1 cellular context compared by ENCODE assay signal in genomic region chr17:77088455-77089117, GRCh38.
TF ChIP-seq lines count a peak whose summit lies in the region.

No MANE protein-coding gene starts in this region.

TF ChIP-seq in K562, 482 proteins besides CTCF, POLR2A, EP300 and RAD21 (continued from another document and continues in another):
- TF ChIP-seq ARID4B (CRISPR knock-in tag; IDR thresholded peaks at IDR 0.05) (peak; percentile 84), ZNF384 (IDR thresholded peaks at IDR 0.05; ENCODE audit: low read depth, low read length) (peak; percentile 30; the same call in 1 of the 2 replicates), SAFB2 (IDR thresholded peaks at IDR 0.05; ENCODE audit: borderline replicate concordance, low read depth, low read length, severe bottlenecking) (no peak), FOXM1 (IDR thresholded peaks at IDR 0.05; ENCODE audit: low read depth) (peak; percentile 82), FOXM1 (CRISPR knock-in tag; IDR thresholded peaks at IDR 0.05; ENCODE audit: low read depth) (no peak; the same call in 1 of the 2 replicates), ZNF436 (CRISPR knock-in tag; IDR thresholded peaks at IDR 0.05) (no peak), SP1 (CRISPR knock-in tag; IDR thresholded peaks at IDR 0.05) (peak; percentile 84), ESRRA (IDR thresholded peaks at IDR 0.05; ENCODE audit: borderline replicate concordance, low read depth) (peak; percentile 69; the same call in 1 of the 2 replicates), TOE1 (IDR thresholded peaks at IDR 0.05; ENCODE audit: borderline replicate concordance) (peak; percentile 89), TOE1 (CRISPR knock-in tag; IDR thresholded peaks at IDR 0.05; ENCODE audit: borderline replicate concordance, low read depth) (no peak), RFX7 (CRISPR knock-in tag; IDR thresholded peaks at IDR 0.05) (no peak), HDAC2 (IDR thresholded peaks at IDR 0.05) (peak; percentile 72; the same call in 1 of the 2 replicates), CHD7 (IDR thresholded peaks at IDR 0.05; ENCODE audit: low read depth, low read length) (no peak), XRCC5 (IDR thresholded peaks at IDR 0.05; ENCODE audit: low read depth, low read length) (peak; percentile 80; the same call in 1 of the 2 replicates), KLF16 (IDR thresholded peaks at IDR 0.05) (0 out of 2 replicates have a peak, but pooled peaks have one; percentile 38), DIDO1 (tag; IDR thresholded peaks at IDR 0.05; ENCODE audit: low read depth) (0 out of 2 replicates have a peak, but pooled peaks have one; percentile 50), CBX8 (IDR thresholded peaks at IDR 0.05; ENCODE audit: borderline replicate concordance, extremely low read depth, low read depth, low read length, poor library complexity, severe bottlenecking) (no peak), ELF1 (tag; IDR thresholded peaks at IDR 0.05) (peak; percentile 96), ZFP36 (IDR thresholded peaks at IDR 0.05; ENCODE audit: low read depth, low read length, partially characterized antibody) (no peak), MAFG (tag; conservative IDR thresholded peaks at IDR 0.05) (peak; percentile 92), NRF1 (conservative IDR thresholded peaks at IDR 0.05 in 1 of 2, IDR thresholded peaks at IDR 0.05 in 1 of 2) (0 out of 4 replicates have a peak, but pooled peaks of 1 of the 2 experiments have one; percentile 15), LCOR (CRISPR knock-in tag; IDR thresholded peaks at IDR 0.05) (peak; percentile 83; the same call in 1 of the 2 replicates), ZNF695 (CRISPR knock-in tag; IDR thresholded peaks at IDR 0.05) (no peak), FOSL1 (tag; conservative IDR thresholded peaks at IDR 0.05) (peak; percentile 84), PHF8 (IDR thresholded peaks at IDR 0.05; ENCODE audit: borderline replicate concordance, low read length) (peak; percentile 84; the same call in 1 of the 2 replicates), SAFB (IDR thresholded peaks at IDR 0.05; ENCODE audit: borderline replicate concordance, low read depth, low read length) (no peak), RBM15 (IDR thresholded peaks at IDR 0.05; ENCODE audit: insufficient read depth, low read length) (no peak), GTF2E2 (tag; IDR thresholded peaks at IDR 0.05) (peak; percentile 44; the same call in 1 of the 2 replicates), POLR2AphosphoS5 (IDR thresholded peaks at IDR 0.05; ENCODE audit: control insufficient read depth, insufficient read depth, low read depth, low read length) (peak; percentile 69; the same call in 1 of the 2 replicates), ZBTB40 (IDR thresholded peaks at IDR 0.05) (peak; percentile 98), ZBTB40 (CRISPR knock-in tag; IDR thresholded peaks at IDR 0.05) (no peak), ZNF740 (CRISPR knock-in tag; IDR thresholded peaks at IDR 0.05) (0 out of 2 replicates have a peak, but pooled peaks have one; percentile 37), ZNF740 (tag; IDR thresholded peaks at IDR 0.05) (no peak)
